ENCODE assay signal across 13 cellular contexts in the genomic region with DNA sequence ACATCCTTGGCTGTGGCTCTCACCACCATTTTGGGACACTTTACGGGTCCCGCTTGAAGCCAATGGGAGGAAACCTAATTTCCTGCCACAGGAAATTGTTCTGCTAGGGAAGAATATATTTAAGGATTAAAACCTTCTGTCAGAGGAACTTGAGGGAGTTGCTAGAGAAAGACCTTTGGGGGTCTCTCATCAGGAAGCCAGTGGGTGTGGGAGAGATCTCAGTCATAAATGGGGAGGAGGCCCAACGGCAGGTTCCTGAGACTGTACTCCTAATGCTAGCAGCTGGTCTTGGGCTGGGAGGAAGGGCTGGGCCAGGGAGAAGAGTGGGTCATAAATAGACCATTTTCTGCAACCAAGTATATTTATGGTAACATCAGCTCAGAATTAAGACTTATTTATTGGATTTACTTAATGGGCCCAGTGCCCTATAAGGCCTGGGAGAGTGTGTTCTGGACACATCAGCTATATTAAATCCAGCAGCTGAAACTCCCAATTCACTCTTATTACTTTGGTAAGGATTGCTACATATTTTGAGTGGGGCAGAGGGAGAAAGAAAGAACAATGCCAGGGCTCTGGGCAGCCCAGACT.
DNase-seq lines count a peak whose midpoint lies in the region; ATAC-seq lines count a peak whose summit lies in the region.
"Had no signal": no experiment of that assay in that cellular context is flagged by ENCODE, and none has a peak within 500 bp of the region (broad histone marks: within the 10 kb centered on the region; RNA-seq: fewer than 3 reads in every experiment).

No MANE protein-coding gene starts in this region.

- peaks cover 50% of the 10 kb centered on the region for H3K4me1 Mint-ChIP-seq in T-helper 1 cell treated with Interleukin-12 subunit alpha and Interleukin-12 subunit beta and Interleukin-4 antibody, amounts not matched to agents 30 μg/mL and 1 μg/mL, for 36 hours (ENCODE audit: low read depth)
- H3K4me1 Mint-ChIP-seq in activated T-helper 1 cell treated with anti-CD3 and anti-CD28 coated beads, Interleukin-12 subunit alpha, Interleukin-12 subunit beta, Interleukin-2, Interleukin-4 antibody, amounts not matched to agents 30 ng/mL and 10 ng/mL and 1 ng/mL, durations not matched to agents 14 hours and 24 hours and 36 hours (ENCODE audit: low read depth) = peaks cover 65% of the 10 kb centered on the region
- peaks cover 53 to 58% of the 10 kb centered on the region in 2 donors for H3K4me1 Mint-ChIP-seq in immature natural killer cell
- H3K4me1 Mint-ChIP-seq in stimulated activated effector memory CD8-positive, alpha-beta T cell treated with anti-CD3 and anti-CD28 coated beads, Interleukin-12 subunit alpha, Interleukin-12 subunit beta, amount 100 ng/mL, for 72 hours = peaks cover 55% of the 10 kb centered on the region

- H3K27ac Mint-ChIP-seq in T-helper 1 cell treated with Interleukin-12 subunit alpha and Interleukin-12 subunit beta and Interleukin-4 antibody, amounts not matched to agents 30 μg/mL and 1 μg/mL, for 36 hours = peak overlapping the region; percentile 24
- H3K27ac Mint-ChIP-seq in activated T-helper 1 cell treated with anti-CD3 and anti-CD28 coated beads, Interleukin-12 subunit alpha, Interleukin-12 subunit beta, Interleukin-2, Interleukin-4 antibody, amounts not matched to agents 30 ng/mL and 10 ng/mL and 1 ng/mL, durations not matched to agents 14 hours and 24 hours and 36 hours = peak overlapping the region; percentile 74
- H3K27ac Mint-ChIP-seq in immature natural killer cell = peak overlapping the region; percentile 2 to 62 (median 44)
- H3K27ac Mint-ChIP-seq in stimulated activated effector memory CD8-positive, alpha-beta T cell treated with anti-CD3 and anti-CD28 coated beads, Interleukin-12 subunit alpha, Interleukin-12 subunit beta, amount 100 ng/mL, for 72 hours = peak overlapping the region; percentile 72
- H3K27ac Mint-ChIP-seq: activated B cell treated with CpG ODN at 0.5 μM for 24 hours had no signal

- H3K9me3 Mint-ChIP-seq in T-helper 1 cell treated with Interleukin-12 subunit alpha and Interleukin-12 subunit beta and Interleukin-4 antibody, amounts not matched to agents 30 μg/mL and 1 μg/mL, for 36 hours = peaks cover 7% of the 10 kb centered on the region
- H3K9me3 Mint-ChIP-seq in activated T-helper 1 cell treated with anti-CD3 and anti-CD28 coated beads, Interleukin-12 subunit alpha, Interleukin-12 subunit beta, Interleukin-2, Interleukin-4 antibody, amounts not matched to agents 30 ng/mL and 10 ng/mL and 1 ng/mL, durations not matched to agents 14 hours and 24 hours and 36 hours = peaks cover 3% of the 10 kb centered on the region
- H3K9me3 Mint-ChIP-seq in immature natural killer cell = no peaks in the 10 kb centered on the region
- no peaks in the 10 kb centered on the region for H3K9me3 Mint-ChIP-seq in stimulated activated effector memory CD8-positive, alpha-beta T cell treated with anti-CD3 and anti-CD28 coated beads, Interleukin-12 subunit alpha, Interleukin-12 subunit beta, amount 100 ng/mL, for 72 hours
- H3K9me3 Mint-ChIP-seq: activated B cell treated with CpG ODN at 0.5 μM for 24 hours had no signal

- no peaks in the 10 kb centered on the region for H3K27me3 Mint-ChIP-seq in T-helper 1 cell treated with Interleukin-12 subunit alpha and Interleukin-12 subunit beta and Interleukin-4 antibody, amounts not matched to agents 30 μg/mL and 1 μg/mL, for 36 hours (ENCODE audit: low read depth)
- no peaks in the 10 kb centered on the region for H3K27me3 Mint-ChIP-seq in activated T-helper 1 cell treated with anti-CD3 and anti-CD28 coated beads, Interleukin-12 subunit alpha, Interleukin-12 subunit beta, Interleukin-2, Interleukin-4 antibody, amounts not matched to agents 30 ng/mL and 10 ng/mL and 1 ng/mL, durations not matched to agents 14 hours and 24 hours and 36 hours (ENCODE audit: insufficient read depth)
- H3K27me3 Mint-ChIP-seq in immature natural killer cell (ENCODE audit: low read depth in 3 of 3) = no peaks in the 10 kb centered on the region
- H3K27me3 Mint-ChIP-seq: activated B cell treated with CpG ODN at 0.5 μM for 24 hours had no signal

- H3K4me3 Mint-ChIP-seq in T-helper 1 cell treated with Interleukin-12 subunit alpha and Interleukin-12 subunit beta and Interleukin-4 antibody, amounts not matched to agents 30 μg/mL and 1 μg/mL, for 36 hours = no peak overlapping the region
- no peak overlapping the region for H3K4me3 Mint-ChIP-seq in activated T-helper 1 cell treated with anti-CD3 and anti-CD28 coated beads, Interleukin-12 subunit alpha, Interleukin-12 subunit beta, Interleukin-2, Interleukin-4 antibody, amounts not matched to agents 30 ng/mL and 10 ng/mL and 1 ng/mL, durations not matched to agents 14 hours and 24 hours and 36 hours
- H3K4me3 Mint-ChIP-seq in immature natural killer cell = peak overlapping the region in 2 of 5 donors; percentile 2 to 9
- no peak overlapping the region for H3K4me3 Mint-ChIP-seq in stimulated activated effector memory CD8-positive, alpha-beta T cell treated with anti-CD3 and anti-CD28 coated beads, Interleukin-12 subunit alpha, Interleukin-12 subunit beta, amount 100 ng/mL, for 72 hours
- H3K4me3 Mint-ChIP-seq: activated B cell treated with CpG ODN at 0.5 μM for 24 hours had no signal

- ATAC-seq in stimulated activated effector memory CD8-positive, alpha-beta T cell treated with anti-CD3 and anti-CD28 coated beads, Interleukin-12 subunit alpha, Interleukin-12 subunit beta, amount 100 ng/mL, for 72 hours = no peak

- DNase-seq in T-helper 1 cell = no peak
- no peak for DNase-seq in activated T-helper 1 cell treated with anti-CD3 and anti-CD28 coated beads, Interleukin-12 subunit alpha, Interleukin-12 subunit beta, Interleukin-2, Interleukin-4 antibody, amounts not matched to agents 30 ng/mL and 10 ng/mL and 1 ng/mL, durations not matched to agents 14 hours and 24 hours and 36 hours (ENCODE audit: low spot score)
- no peak for DNase-seq in immature natural killer cell
- DNase-seq in stimulated activated effector memory CD8-positive, alpha-beta T cell treated with anti-CD3 and anti-CD28 coated beads, Interleukin-12 subunit alpha, Interleukin-12 subunit beta, amount 100 ng/mL, for 72 hours (ENCODE audit: low spot score in 2 of 2) = no peak
- no peak for DNase-seq in NCI-H446 (lab: John Stamatoyannopoulos, UW)
- DNase-seq in AML-193 (lab: John Stamatoyannopoulos, UW) = no peak
- no peak for DNase-seq in NCI-H2107 treated with DMSO at 0.1 percent for 48 hours (lab: John Stamatoyannopoulos, UW; ENCODE audit: unreplicated experiment)
- DNase-seq: activated B cell treated with CpG ODN at 0.5 μM for 24 hours; Calu3; NCI-H2171 treated with DMSO at 0.1 percent for 48 hours; NK-92 treated with Interleukin-12 subunit alpha and Interleukin-12 subunit beta, amount 100 ng/mL, for 24 hours; SK-N-SH had no signal

- peaks cover 45% of the 10 kb centered on the region for H3K36me3 Mint-ChIP-seq in T-helper 1 cell treated with Interleukin-12 subunit alpha and Interleukin-12 subunit beta and Interleukin-4 antibody, amounts not matched to agents 30 μg/mL and 1 μg/mL, for 36 hours (ENCODE audit: low read depth)
- H3K36me3 Mint-ChIP-seq in activated T-helper 1 cell treated with anti-CD3 and anti-CD28 coated beads, Interleukin-12 subunit alpha, Interleukin-12 subunit beta, Interleukin-2, Interleukin-4 antibody, amounts not matched to agents 30 ng/mL and 10 ng/mL and 1 ng/mL, durations not matched to agents 14 hours and 24 hours and 36 hours (ENCODE audit: low read depth) = peaks cover 47% of the 10 kb centered on the region
- H3K36me3 Mint-ChIP-seq in immature natural killer cell = no peaks in the 10 kb centered on the region
- peaks cover 16% of the 10 kb centered on the region for H3K36me3 Mint-ChIP-seq in stimulated activated effector memory CD8-positive, alpha-beta T cell treated with anti-CD3 and anti-CD28 coated beads, Interleukin-12 subunit alpha, Interleukin-12 subunit beta, amount 100 ng/mL, for 72 hours

- intact Hi-C loops in activated T-helper 1 cell treated with anti-CD3 and anti-CD28 coated beads, Interleukin-12 subunit alpha, Interleukin-12 subunit beta, Interleukin-2, Interleukin-4 antibody, amounts not matched to agents 30 ng/mL and 10 ng/mL and 1 ng/mL, durations not matched to agents 14 hours and 24 hours and 36 hours (cut with micrococcal nuclease) = no loop called here

Comparison
In these comparisons a context has a peak if more than half of its experiments do, and no peak if none do; other contexts are left out.
1. H3K27ac Mint-ChIP-seq: peak in every context shown above with its lines; median percentile 74 in activated T-helper 1 cell treated with anti-CD3 and anti-CD28 coated beads, Interleukin-12 subunit alpha, Interleukin-12 subunit beta, Interleukin-2, Interleukin-4 antibody, amounts not matched to agents 30 ng/mL and 10 ng/mL and 1 ng/mL, durations not matched to agents 14 hours and 24 hours and 36 hours; 72 in stimulated activated effector memory CD8-positive, alpha-beta T cell treated with anti-CD3 and anti-CD28 coated beads, Interleukin-12 subunit alpha, Interleukin-12 subunit beta, amount 100 ng/mL, for 72 hours; 44 in immature natural killer cell; 24 in T-helper 1 cell treated with Interleukin-12 subunit alpha and Interleukin-12 subunit beta and Interleukin-4 antibody, amounts not matched to agents 30 μg/mL and 1 μg/mL, for 36 hours.